ENCODE assay signal across 21 cellular contexts in genomic region chr12:13437541-13437940, GRCh38.
"Had no signal": no experiment of that assay in that cellular context is flagged by ENCODE, and none has a peak within 500 bp of the region (broad histone marks: within the 10 kb centered on the region; RNA-seq: fewer than 3 reads in every experiment).

No MANE protein-coding gene starts in this region.

- H3K27ac Mint-ChIP-seq: memory B cell; natural killer cell; stimulated activated memory B cell treated with anti-CD40 and anti-IgM and Interleukin-4, amounts not matched to agents 10 μg/mL and 1 μg/mL and 100 μg/mL, for 72 hours had no signal

- H3K4me1 ChIP-seq: gastrocnemius medialis, pancreas, prostate gland, transverse colon, upper lobe of right lung, vagina had no signal

- H3K36me3 ChIP-seq: gastrocnemius medialis, lower lobe of right lung, neutrophil, pancreas, prostate gland, right atrium auricular region, transverse colon, upper lobe of right lung, vagina had no signal

- H3K36me3 Mint-ChIP-seq: memory B cell; natural killer cell; stimulated activated memory B cell treated with anti-CD40 and anti-IgM and Interleukin-4, amounts not matched to agents 10 μg/mL and 1 μg/mL and 100 μg/mL, for 72 hours had no signal

- H3K4me3 ChIP-seq: dorsolateral prefrontal cortex, gastrocnemius medialis, lower lobe of right lung, pancreas, prostate gland, right atrium auricular region, transverse colon, upper lobe of right lung, vagina had no signal

- H3K27me3 ChIP-seq: dorsolateral prefrontal cortex, pancreas, transverse colon, upper lobe of right lung, vagina had no signal

- ATAC-seq: lower lobe of right lung; natural killer cell; stimulated activated memory B cell treated with anti-CD40 and anti-IgM and Interleukin-4, amounts not matched to agents 10 μg/mL and 1 μg/mL and 100 μg/mL, for 72 hours; stimulated activated naive CD8-positive, alpha-beta T cell treated with anti-CD3 and anti-CD28 coated beads, Interleukin-15, Interleukin-2, amounts not matched to agents 100 U/mL and 50 U/mL, for 24 hours; upper lobe of right lung had no signal

- FAIRE-seq: colon, keratinocyte, pancreas had no signal

- DNase-seq: dorsolateral prefrontal cortex; effector CD4-positive, alpha-beta T cell; head of caudate nucleus; lower lobe of right lung; natural killer cell; stimulated activated CD4-positive, alpha-beta T cell treated with anti-CD3 and anti-CD28 coated beads, Interleukin-2, amount 100 ng/mL, for 24 hours; stimulated activated CD4-positive, alpha-beta T cell treated with anti-CD3 and anti-CD28 coated beads, Interleukin-4, amount 100 ng/mL, for 4 hours; stimulated activated naive CD8-positive, alpha-beta T cell treated with anti-CD3 and anti-CD28 coated beads, Interleukin-15, Interleukin-2, amounts not matched to agents 100 U/mL and 50 U/mL, for 24 hours; transverse colon; upper lobe of right lung had no signal

- H3K27me3 Mint-ChIP-seq: stimulated activated memory B cell treated with anti-CD40 and anti-IgM and Interleukin-4, amounts not matched to agents 10 μg/mL and 1 μg/mL and 100 μg/mL, for 72 hours had no signal

- H3K27ac ChIP-seq: dorsolateral prefrontal cortex, gastrocnemius medialis, lower lobe of right lung, neutrophil, pancreas, prostate gland, right atrium auricular region, transverse colon, upper lobe of right lung, vagina had no signal

- H3K4me3 Mint-ChIP-seq: memory B cell; natural killer cell; neural crest cell; stimulated activated memory B cell treated with anti-CD40 and anti-IgM and Interleukin-4, amounts not matched to agents 10 μg/mL and 1 μg/mL and 100 μg/mL, for 72 hours had no signal

- H3K4me1 Mint-ChIP-seq: memory B cell; natural killer cell; neural crest cell; stimulated activated memory B cell treated with anti-CD40 and anti-IgM and Interleukin-4, amounts not matched to agents 10 μg/mL and 1 μg/mL and 100 μg/mL, for 72 hours had no signal

- H3K9me3 Mint-ChIP-seq: memory B cell; natural killer cell; neural crest cell; stimulated activated memory B cell treated with anti-CD40 and anti-IgM and Interleukin-4, amounts not matched to agents 10 μg/mL and 1 μg/mL and 100 μg/mL, for 72 hours had no signal

- H3K9me3 ChIP-seq: gastrocnemius medialis, lower lobe of right lung, neutrophil, pancreas, prostate gland, right atrium auricular region, transverse colon, upper lobe of right lung, vagina had no signal
